ENCODE assay signal across 8 cellular contexts in genomic region chr16:11915644-11916523, GRCh38. TPM values are rescaled to one million over a fixed set of nuclear protein-coding genes. Genes with fewer than 3 reads are reported as not detected.
DNase-seq lines count a peak whose midpoint lies in the region; ATAC-seq, FAIRE-seq and TF ChIP-seq lines count a peak whose summit lies in the region.

TSS of gene GSPT1 (minus strand) at chr16:11915956. CDS start at chr16:11915720, 236 bp downstream.

- peak within 1 kb of the TSS; percentile 68 for H3K9ac ChIP-seq in DND-41 (ENCODE audit: low read depth, low read length)

- H3K4me3 ChIP-seq in DND-41 (ENCODE audit: low read depth in 1 of 2, low read length in 2 of 2) = peak within 1 kb of the TSS; percentile 36 to 72; a peak in 3 of 4 replicates
- H3K4me3 ChIP-seq in esophagus muscularis mucosa = peak within 1 kb of the TSS; percentile 96 to 98 (median 97)

- no peak for TF ChIP-seq EP300 in esophagus muscularis mucosa (IDR thresholded peaks at IDR 0.05)

- H3K27me3 Mint-ChIP-seq in activated T-cell treated with anti-CD3 and anti-CD28 coated beads, Interleukin-2, amount 50 U/mL, for 72 hours (ENCODE audit: low read depth) = peaks cover 5% of the 10 kb centered on the region

- intact Hi-C loops in esophagus muscularis mucosa (cut with DNase I) = loop anchor here (2.0 kb wide), 2 partner anchors 61 to 65 kb away; partner anchors contain the start of genes RSL1D1 and SNX29

- FAIRE-seq in RCC 7860 (lab: Jason Lieb, UNC) = peak; percentile 63

- peaks cover 32% of the 10 kb centered on the region for H4K20me1 ChIP-seq in DND-41 (ENCODE audit: insufficient read depth, low read length)

- DNase-seq in DND-41 = peak; percentile 99
- peak; percentile 89 for DNase-seq in RCC 7860 (ENCODE audit: low spot score)
- peak; percentile 99 to 100 for DNase-seq in activated T-cell treated with anti-CD3 and anti-CD28 coated beads, Interleukin-2, amount 50 U/mL, for 72 hours
- peak; percentile 100 for DNase-seq in esophagus muscularis mucosa (ENCODE audit: extremely low spot score)
- DNase-seq in myocyte (ENCODE audit: low read depth) = peak; percentile 99
- peak; percentile 99 to 100 for DNase-seq in stimulated activated CD8-positive, alpha-beta memory T cell treated with anti-CD3 and anti-CD28 coated beads, Interleukin-7, amount 100 ng/mL, for 48 hours (ENCODE audit: extremely low read depth in 1 of 2, low read depth in 1 of 2)

- H3K9me3 Mint-ChIP-seq in activated T-cell treated with anti-CD3 and anti-CD28 coated beads, Interleukin-2, amount 50 U/mL, for 72 hours = no peaks in the 10 kb centered on the region

- H3K27me3 ChIP-seq in DND-41 (ENCODE audit: insufficient read depth, low read length, poor library complexity) (peaks cover 4% of the 10 kb centered on the region), esophagus muscularis mucosa (no peaks in the 10 kb centered on the region)

- H3K79me2 ChIP-seq in DND-41 (ENCODE audit: insufficient read depth, low read length) = peaks cover 48% of the 10 kb centered on the region

- ATAC-seq in DND-41 (ENCODE audit: insufficient read depth, low read depth) (peak; percentile 94), GM21737 (IDR thresholded peaks at IDR 0.05; ENCODE audit: unreplicated experiment) (peak; percentile 85)
- peak; percentile 90 to 95 for ATAC-seq in activated T-cell treated with anti-CD3 and anti-CD28 coated beads, Interleukin-2, amount 50 U/mL, for 72 hours (replicated peaks in 1 of 2)

- peak within 1 kb of the TSS; percentile 88 for H3K4me2 ChIP-seq in DND-41 (ENCODE audit: insufficient read depth, low read length)

- TF ChIP-seq CTCF in DND-41 (IDR thresholded peaks at IDR 0.05; ENCODE audit: borderline replicate concordance, extremely low read depth, low read length, poor library complexity, severe bottlenecking) (peak; percentile 8), esophagus muscularis mucosa (IDR thresholded peaks at IDR 0.05) (peak in 2 of 3 experiments; percentile 23)

- peaks cover 15% of the 10 kb centered on the region; the same call in 1 of the 2 replicates for H3K36me3 ChIP-seq in DND-41 (ENCODE audit: insufficient read depth, low read length)
- H3K36me3 ChIP-seq in KOPT-K1 (ENCODE audit: insufficient read depth, low read length) = peaks cover 17% of the 10 kb centered on the region
- H3K36me3 ChIP-seq in esophagus muscularis mucosa = no peaks in the 10 kb centered on the region

- TF ChIP-seq POLR2A in esophagus muscularis mucosa (IDR thresholded peaks at IDR 0.05; ENCODE audit: low read depth) = peak; percentile 86

- H2AFZ ChIP-seq in DND-41 (ENCODE audit: low read depth, low read length) = peak within 1 kb of the TSS; percentile 97

- H3K4me3 Mint-ChIP-seq in activated T-cell treated with anti-CD3 and anti-CD28 coated beads, Interleukin-2, amount 50 U/mL, for 72 hours = peak within 1 kb of the TSS; percentile 90 to 100

- H3K9me3 ChIP-seq in DND-41 (ENCODE audit: insufficient read depth, low read length, severe bottlenecking) (no peaks in the 10 kb centered on the region), KOPT-K1 (ENCODE audit: insufficient read depth, low read length, poor library complexity, severe bottlenecking) (no peaks in the 10 kb centered on the region), esophagus muscularis mucosa (no peaks in the 10 kb centered on the region)

- peak within 1 kb of the TSS; percentile 99 for H3K27ac Mint-ChIP-seq in activated T-cell treated with anti-CD3 and anti-CD28 coated beads, Interleukin-2, amount 50 U/mL, for 72 hours

- H3K27ac ChIP-seq in DND-41 (ENCODE audit: low read length) = peak within 1 kb of the TSS; percentile 68
- H3K27ac ChIP-seq in KOPT-K1 (ENCODE audit: low read depth, low read length, poor library complexity, severe bottlenecking) = peak within 1 kb of the TSS; percentile 91
- H3K27ac ChIP-seq in esophagus muscularis mucosa (replicated peaks in 1 of 4) = peak within 1 kb of the TSS; percentile 95 to 99 (median 96)

- peaks cover 33% of the 10 kb centered on the region for H3K4me1 ChIP-seq in DND-41 (ENCODE audit: insufficient read depth, low read length)
- peaks cover 37 to 42% (median 41%) of the 10 kb centered on the region in 4 donors for H3K4me1 ChIP-seq in esophagus muscularis mucosa

- 3% methylated on average over 18 of the region's 84 CpGs for WGBS in esophagus muscularis mucosa

- peaks cover 11 to 19% of the 10 kb centered on the region in 2 donors for H3K36me3 Mint-ChIP-seq in activated T-cell treated with anti-CD3 and anti-CD28 coated beads, Interleukin-2, amount 50 U/mL, for 72 hours (ENCODE audit: insufficient read depth in 2 of 2)

- H3K4me1 Mint-ChIP-seq in activated T-cell treated with anti-CD3 and anti-CD28 coated beads, Interleukin-2, amount 50 U/mL, for 72 hours (ENCODE audit: low read depth) = peaks cover 45% of the 10 kb centered on the region

RNA-seq across cellular contexts. Expression of gene GSPT1, which starts in this region (rescaled TPM):
- total RNA-seq in activated T-cell treated with anti-CD3 and anti-CD28 coated beads, Interleukin-2, amount 50 U/mL, for 72 hours = 100 to 1,000 TPM; 174 to 183 TPM
- total RNA-seq in esophagus muscularis mucosa (10 to 100 TPM; 55.2 to 71.7 (median 66.5) TPM), myocyte (104 and 111 TPM in 2 replicates)
- 61.0 TPM for polyA plus RNA-seq in myocyte (2012)

Comparison
In these comparisons a context has a peak if more than half of its experiments do, and no peak if none do; other contexts are left out.
1. Peak in every context shown above with its lines: DNase-seq, ATAC-seq, H3K4me3 ChIP-seq and H3K27ac ChIP-seq.